Comparison of ENCODE assay signal across 1 cellular context in the genomic region with DNA sequence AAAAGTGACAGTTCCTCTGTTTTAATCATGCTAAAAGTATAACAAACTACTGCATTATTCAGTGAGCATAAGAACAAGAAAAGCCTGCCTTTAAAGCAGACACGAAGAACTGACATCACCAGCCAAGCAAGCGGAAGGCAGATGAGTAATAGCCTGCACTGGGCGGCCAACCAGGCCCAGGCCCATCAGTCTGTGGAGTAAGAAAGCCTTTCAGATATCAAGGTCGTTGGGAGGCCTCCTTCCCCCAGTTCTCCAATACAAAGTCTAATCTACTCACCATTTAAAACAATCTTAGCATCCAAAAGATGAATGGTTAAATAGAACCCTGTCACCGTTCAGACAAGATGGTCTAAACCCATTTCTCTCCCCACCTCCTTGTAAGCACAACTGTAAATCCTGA.
TF ChIP-seq lines count a peak whose summit lies in the region.

No MANE protein-coding gene starts in this region.

TF ChIP-seq in GM23338, 12 proteins besides CTCF, POLR2A, EP300 and RAD21 (continued from another document):
- TF ChIP-seq, protein P1, sequence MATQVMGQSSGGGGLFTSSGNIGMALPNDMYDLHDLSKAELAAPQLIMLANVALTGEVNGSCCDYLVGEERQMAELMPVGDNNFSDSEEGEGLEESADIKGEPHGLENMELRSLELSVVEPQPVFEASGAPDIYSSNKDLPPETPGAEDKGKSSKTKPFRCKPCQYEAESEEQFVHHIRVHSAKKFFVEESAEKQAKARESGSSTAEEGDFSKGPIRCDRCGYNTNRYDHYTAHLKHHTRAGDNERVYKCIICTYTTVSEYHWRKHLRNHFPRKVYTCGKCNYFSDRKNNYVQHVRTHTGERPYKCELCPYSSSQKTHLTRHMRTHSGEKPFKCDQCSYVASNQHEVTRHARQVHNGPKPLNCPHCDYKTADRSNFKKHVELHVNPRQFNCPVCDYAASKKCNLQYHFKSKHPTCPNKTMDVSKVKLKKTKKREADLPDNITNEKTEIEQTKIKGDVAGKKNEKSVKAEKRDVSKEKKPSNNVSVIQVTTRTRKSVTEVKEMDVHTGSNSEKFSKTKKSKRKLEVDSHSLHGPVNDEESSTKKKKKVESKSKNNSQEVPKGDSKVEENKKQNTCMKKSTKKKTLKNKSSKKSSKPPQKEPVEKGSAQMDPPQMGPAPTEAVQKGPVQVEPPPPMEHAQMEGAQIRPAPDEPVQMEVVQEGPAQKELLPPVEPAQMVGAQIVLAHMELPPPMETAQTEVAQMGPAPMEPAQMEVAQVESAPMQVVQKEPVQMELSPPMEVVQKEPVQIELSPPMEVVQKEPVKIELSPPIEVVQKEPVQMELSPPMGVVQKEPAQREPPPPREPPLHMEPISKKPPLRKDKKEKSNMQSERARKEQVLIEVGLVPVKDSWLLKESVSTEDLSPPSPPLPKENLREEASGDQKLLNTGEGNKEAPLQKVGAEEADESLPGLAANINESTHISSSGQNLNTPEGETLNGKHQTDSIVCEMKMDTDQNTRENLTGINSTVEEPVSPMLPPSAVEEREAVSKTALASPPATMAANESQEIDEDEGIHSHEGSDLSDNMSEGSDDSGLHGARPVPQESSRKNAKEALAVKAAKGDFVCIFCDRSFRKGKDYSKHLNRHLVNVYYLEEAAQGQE (IDR thresholded peaks at IDR 0.05; ENCODE audit: unreplicated experiment), result no peak
